In the genomic region with DNA sequence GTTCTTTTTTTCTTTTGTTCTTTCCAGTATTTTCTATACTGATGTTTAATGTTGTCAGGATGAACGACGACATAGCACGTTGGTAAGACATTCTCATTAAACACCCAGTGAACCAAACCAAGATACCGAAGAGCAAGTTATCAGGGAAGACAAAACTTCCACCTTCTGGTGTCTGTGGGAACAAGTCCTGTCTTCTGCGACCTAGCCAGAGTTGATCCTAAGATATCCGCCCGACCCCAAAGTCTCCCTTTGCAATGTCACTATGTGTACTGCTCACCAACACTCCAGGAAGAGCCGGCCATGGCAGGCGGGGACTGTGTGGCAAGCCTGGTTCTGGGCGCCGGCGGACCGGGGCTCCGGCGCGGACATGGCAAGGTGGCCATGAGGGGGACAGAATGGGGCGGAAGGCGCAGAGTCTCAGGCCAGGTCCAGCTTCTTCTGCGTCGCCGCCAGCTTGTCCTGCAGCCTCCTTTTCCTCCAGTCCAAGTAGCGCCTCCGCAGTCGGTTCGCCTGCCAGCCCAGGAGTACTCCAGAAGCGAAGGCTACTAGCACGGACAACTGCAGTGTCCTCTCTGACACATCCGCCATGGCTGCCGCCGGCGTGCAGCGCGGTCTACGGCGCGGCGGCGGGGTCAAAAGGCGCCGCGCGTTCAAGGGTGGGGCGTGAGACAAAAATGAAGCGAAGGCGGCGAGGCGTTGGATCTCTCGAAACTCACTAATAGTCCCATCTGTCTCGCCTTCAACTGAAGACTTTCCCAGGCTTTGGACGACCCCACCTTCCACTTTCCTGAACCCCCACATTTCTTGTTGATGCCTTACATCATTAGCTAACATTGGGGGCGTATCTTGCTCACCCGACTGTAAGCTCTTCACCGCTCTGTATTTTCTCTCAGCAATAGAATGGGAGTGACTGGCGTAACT, we compare ENCODE assay signal across 8 cellular contexts. TPM values are rescaled to one million over a fixed set of nuclear protein-coding genes. Genes with fewer than 3 reads are reported as not detected.
DNase-seq lines count a peak whose midpoint lies in the region; ATAC-seq and TF ChIP-seq lines count a peak whose summit lies in the region.

A gene with protein sequence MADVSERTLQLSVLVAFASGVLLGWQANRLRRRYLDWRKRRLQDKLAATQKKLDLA (minus strand): TSS at position 610 of the 921 bp plus-strand sequence. CDS start 22 bp downstream, at position 588.

- H3K4me3 ChIP-seq in DND-41 (ENCODE audit: low read depth in 1 of 2, low read length in 2 of 2) (peak within 1 kb of the TSS; percentile 88 to 96), RWPE2 (ENCODE audit: severe bottlenecking) (peak within 1 kb of the TSS; percentile 59), stomach (peak within 1 kb of the TSS; percentile 73 to 89 (median 80))

- H3K27me3 ChIP-seq in DND-41 (ENCODE audit: insufficient read depth, low read length, poor library complexity): peaks cover 10% of the 10 kb centered on the region
- H3K27me3 ChIP-seq in RWPE2 (ENCODE audit: insufficient read depth, poor library complexity, severe bottlenecking): no peaks in the 10 kb centered on the region
- H3K27me3 ChIP-seq in stomach: peaks cover 0 to 10% (median 0%) of the 10 kb centered on the region in 3 donors

- H3K27me3 Mint-ChIP-seq in nephron (ENCODE audit: low read depth): peaks cover 9% of the 10 kb centered on the region

- TF ChIP-seq POLR2A in stomach (IDR thresholded peaks at IDR 0.05): peak in 1 of 4 donors; percentile 38

- H3K9me3 ChIP-seq in DND-41 (ENCODE audit: insufficient read depth, low read length, severe bottlenecking): peaks cover 10% of the 10 kb centered on the region
- peaks cover 5% of the 10 kb centered on the region for H3K9me3 ChIP-seq in RWPE2 (ENCODE audit: severe bottlenecking)
- H3K9me3 ChIP-seq in stomach: peaks cover 0 to 5% (median 0%) of the 10 kb centered on the region in 4 donors

- H3K36me3 ChIP-seq in DND-41 (ENCODE audit: insufficient read depth, low read length): peaks cover 25% of the 10 kb centered on the region
- H3K36me3 ChIP-seq in RWPE2 (ENCODE audit: low read depth): peaks cover 14% of the 10 kb centered on the region
- H3K36me3 ChIP-seq in stomach: peaks cover 0 to 23% (median 19%) of the 10 kb centered on the region in 4 donors

- no peaks in the 10 kb centered on the region for H3K36me3 Mint-ChIP-seq in nephron (ENCODE audit: low read depth)

- TF ChIP-seq CTCF in DND-41 (IDR thresholded peaks at IDR 0.05; ENCODE audit: borderline replicate concordance, extremely low read depth, low read length, poor library complexity, severe bottlenecking): no peak
- TF ChIP-seq CTCF in RWPE2 (IDR thresholded peaks at IDR 0.05; ENCODE audit: poor library complexity, severe bottlenecking): no peak
- no peak for TF ChIP-seq CTCF in nephron (IDR thresholded peaks at IDR 0.05; ENCODE audit: unreplicated experiment in 3 of 3)
- TF ChIP-seq CTCF in stomach (IDR thresholded peaks at IDR 0.05): no peak

- peak within 1 kb of the TSS; percentile 89 to 92 (median 92) for H3K27ac Mint-ChIP-seq in nephron

- no peak for TF ChIP-seq EP300 in stomach (IDR thresholded peaks at IDR 0.05)

- H3K4me3 Mint-ChIP-seq in nephron: peak within 1 kb of the TSS; percentile 88 to 95 (median 95)

- peaks cover 6% of the 10 kb centered on the region for H3K9me3 Mint-ChIP-seq in nephron

- ATAC-seq in DND-41 (ENCODE audit: insufficient read depth, low read depth) (peak; percentile 91), GM21737 (IDR thresholded peaks at IDR 0.05; ENCODE audit: unreplicated experiment) (peak; percentile 83), RWPE2 (ENCODE audit: low read depth) (peak; percentile 93)

- DNase-seq in DND-41: peak; percentile 78
- DNase-seq in KG1 (lab: John Stamatoyannopoulos, UW): peak; percentile 57
- DNase-seq in RWPE2 (ENCODE audit: low spot score): no peak
- DNase-seq in activated effector memory CD4-positive, alpha-beta T cell treated with Interleukin-2 at 50 U/mL for 16 hours: peak; percentile 67
- DNase-seq in fibroblast of peridontal ligament (ENCODE audit: extremely low read depth): peak; percentile 65
- peak; percentile 69 for DNase-seq in stomach

- H4K20me1 ChIP-seq in DND-41 (ENCODE audit: insufficient read depth, low read length): no peaks in the 10 kb centered on the region

- peaks cover 14% of the 10 kb centered on the region for H3K79me2 ChIP-seq in DND-41 (ENCODE audit: insufficient read depth, low read length)

- WGBS in stomach, 5 donors: 1 to 9% (median 4%) methylated on average over 50 to 54 of the region's 54 CpGs

- H3K9ac ChIP-seq in DND-41 (ENCODE audit: low read depth, low read length): peak within 1 kb of the TSS; percentile 90

- no peaks in the 10 kb centered on the region for H3K4me1 Mint-ChIP-seq in nephron

- peaks cover 24% of the 10 kb centered on the region for H3K4me1 ChIP-seq in DND-41 (ENCODE audit: insufficient read depth, low read length)
- H3K4me1 ChIP-seq in RWPE2 (ENCODE audit: insufficient read depth, poor library complexity, severe bottlenecking): peaks cover 5% of the 10 kb centered on the region
- peaks cover 0 to 24% (median 14%) of the 10 kb centered on the region in 4 donors for H3K4me1 ChIP-seq in stomach

- intact Hi-C loops in stomach (cut with DNase I; ENCODE audit: low total_unique reads): no loop called here

- H3K27ac ChIP-seq in DND-41 (ENCODE audit: low read length) (peak within 1 kb of the TSS; percentile 85), RWPE2 (ENCODE audit: poor library complexity, severe bottlenecking) (peak within 1 kb of the TSS; percentile 44), stomach (peak within 1 kb of the TSS; percentile 76 to 88 (median 83))

- peak within 1 kb of the TSS; percentile 98 for H2AFZ ChIP-seq in DND-41 (ENCODE audit: low read depth, low read length)

- peak within 1 kb of the TSS; percentile 100 for H3K4me2 ChIP-seq in DND-41 (ENCODE audit: insufficient read depth, low read length)

RNA-seq across cellular contexts. Expression of the gene that starts here (rescaled TPM):
- total RNA-seq in stomach: 100 to 1,000 TPM in 3 of 5 donors, 10 to 100 TPM in 1, 1 to 10 TPM in 1; 6.4 to 426 (median 123) TPM
- 100 to 1,000 TPM; 122 to 215 (median 204) TPM for polyA plus RNA-seq in stomach
